1 cellular context compared by ENCODE assay signal in the genomic region with DNA sequence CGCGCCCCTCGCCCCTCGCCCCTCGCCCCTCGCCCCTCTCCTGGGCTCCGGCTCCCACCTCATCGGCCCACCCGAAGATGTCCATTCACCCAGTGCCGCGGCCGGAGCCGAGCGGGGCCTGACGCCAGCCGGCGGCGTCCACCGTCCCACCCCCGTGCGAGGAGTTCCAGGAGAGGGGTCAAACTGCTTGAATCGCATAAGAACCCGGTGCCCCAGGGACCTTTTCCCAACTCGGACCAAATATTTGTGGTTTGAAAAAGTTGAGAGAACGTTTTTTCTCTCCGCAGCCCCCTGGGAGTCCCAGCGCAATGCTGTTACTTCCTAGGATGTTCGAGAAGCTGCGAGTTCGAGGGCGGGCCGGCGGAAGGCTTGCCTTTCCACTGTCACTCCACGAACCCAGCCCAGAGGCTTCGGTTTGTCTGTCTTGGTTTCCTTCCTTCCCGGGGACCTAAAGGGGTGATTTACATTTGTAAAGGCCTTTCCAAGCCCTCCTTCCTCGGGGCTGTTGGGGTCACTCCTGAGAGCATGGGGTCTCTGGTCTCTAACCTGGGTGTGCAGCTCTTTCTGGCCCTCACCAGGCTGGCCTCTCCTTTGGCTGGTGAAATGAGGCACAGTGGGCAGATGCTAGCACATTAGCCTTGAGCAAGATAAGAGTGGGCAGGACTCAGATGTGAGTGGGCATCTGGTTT.
TF ChIP-seq lines count a peak whose summit lies in the region.

No MANE protein-coding gene starts in this region.

TF ChIP-seq in H1, 55 proteins besides CTCF, POLR2A, EP300 and RAD21:
- TF ChIP-seq KDM1A (IDR thresholded peaks at IDR 0.05; ENCODE audit: borderline replicate concordance, low read length) (no peak), SP2 (IDR thresholded peaks at IDR 0.05; ENCODE audit: low read length) (no peak), POLR2AphosphoS5 (IDR thresholded peaks at IDR 0.05; ENCODE audit: low read depth, low read length) (no peak), MAFK (IDR thresholded peaks at IDR 0.05; ENCODE audit: low read depth, low read length) (no peak), SIRT6 (IDR thresholded peaks at IDR 0.05; ENCODE audit: low read length) (no peak), NANOG (IDR thresholded peaks at IDR 0.05; ENCODE audit: insufficient read depth, low read depth, low read length, poor library complexity, severe bottlenecking) (no peak), CHD2 (IDR thresholded peaks at IDR 0.05; ENCODE audit: low read length) (no peak), GABPA (IDR thresholded peaks at IDR 0.05; ENCODE audit: borderline replicate concordance, insufficient read depth, low read length) (no peak), BRCA1 (IDR thresholded peaks at IDR 0.05; ENCODE audit: low read depth, low read length) (no peak), SP1 (IDR thresholded peaks at IDR 0.05; ENCODE audit: low read depth, low read length) (no peak), RFX5 (IDR thresholded peaks at IDR 0.05; ENCODE audit: borderline replicate concordance, low read depth, low read length) (no peak), CTBP2 (IDR thresholded peaks at IDR 0.05; ENCODE audit: borderline replicate concordance, insufficient read depth, insufficient read length, low read length) (no peak), BCL11A (IDR thresholded peaks at IDR 0.05; ENCODE audit: low read depth in 2 of 2, low read length in 2 of 2) (no peak)
- TF ChIP-seq, protein P1, sequence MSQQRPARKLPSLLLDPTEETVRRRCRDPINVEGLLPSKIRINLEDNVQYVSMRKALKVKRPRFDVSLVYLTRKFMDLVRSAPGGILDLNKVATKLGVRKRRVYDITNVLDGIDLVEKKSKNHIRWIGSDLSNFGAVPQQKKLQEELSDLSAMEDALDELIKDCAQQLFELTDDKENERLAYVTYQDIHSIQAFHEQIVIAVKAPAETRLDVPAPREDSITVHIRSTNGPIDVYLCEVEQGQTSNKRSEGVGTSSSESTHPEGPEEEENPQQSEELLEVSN (IDR thresholded peaks at IDR 0.05): no peak
- TF ChIP-seq, protein P2, sequence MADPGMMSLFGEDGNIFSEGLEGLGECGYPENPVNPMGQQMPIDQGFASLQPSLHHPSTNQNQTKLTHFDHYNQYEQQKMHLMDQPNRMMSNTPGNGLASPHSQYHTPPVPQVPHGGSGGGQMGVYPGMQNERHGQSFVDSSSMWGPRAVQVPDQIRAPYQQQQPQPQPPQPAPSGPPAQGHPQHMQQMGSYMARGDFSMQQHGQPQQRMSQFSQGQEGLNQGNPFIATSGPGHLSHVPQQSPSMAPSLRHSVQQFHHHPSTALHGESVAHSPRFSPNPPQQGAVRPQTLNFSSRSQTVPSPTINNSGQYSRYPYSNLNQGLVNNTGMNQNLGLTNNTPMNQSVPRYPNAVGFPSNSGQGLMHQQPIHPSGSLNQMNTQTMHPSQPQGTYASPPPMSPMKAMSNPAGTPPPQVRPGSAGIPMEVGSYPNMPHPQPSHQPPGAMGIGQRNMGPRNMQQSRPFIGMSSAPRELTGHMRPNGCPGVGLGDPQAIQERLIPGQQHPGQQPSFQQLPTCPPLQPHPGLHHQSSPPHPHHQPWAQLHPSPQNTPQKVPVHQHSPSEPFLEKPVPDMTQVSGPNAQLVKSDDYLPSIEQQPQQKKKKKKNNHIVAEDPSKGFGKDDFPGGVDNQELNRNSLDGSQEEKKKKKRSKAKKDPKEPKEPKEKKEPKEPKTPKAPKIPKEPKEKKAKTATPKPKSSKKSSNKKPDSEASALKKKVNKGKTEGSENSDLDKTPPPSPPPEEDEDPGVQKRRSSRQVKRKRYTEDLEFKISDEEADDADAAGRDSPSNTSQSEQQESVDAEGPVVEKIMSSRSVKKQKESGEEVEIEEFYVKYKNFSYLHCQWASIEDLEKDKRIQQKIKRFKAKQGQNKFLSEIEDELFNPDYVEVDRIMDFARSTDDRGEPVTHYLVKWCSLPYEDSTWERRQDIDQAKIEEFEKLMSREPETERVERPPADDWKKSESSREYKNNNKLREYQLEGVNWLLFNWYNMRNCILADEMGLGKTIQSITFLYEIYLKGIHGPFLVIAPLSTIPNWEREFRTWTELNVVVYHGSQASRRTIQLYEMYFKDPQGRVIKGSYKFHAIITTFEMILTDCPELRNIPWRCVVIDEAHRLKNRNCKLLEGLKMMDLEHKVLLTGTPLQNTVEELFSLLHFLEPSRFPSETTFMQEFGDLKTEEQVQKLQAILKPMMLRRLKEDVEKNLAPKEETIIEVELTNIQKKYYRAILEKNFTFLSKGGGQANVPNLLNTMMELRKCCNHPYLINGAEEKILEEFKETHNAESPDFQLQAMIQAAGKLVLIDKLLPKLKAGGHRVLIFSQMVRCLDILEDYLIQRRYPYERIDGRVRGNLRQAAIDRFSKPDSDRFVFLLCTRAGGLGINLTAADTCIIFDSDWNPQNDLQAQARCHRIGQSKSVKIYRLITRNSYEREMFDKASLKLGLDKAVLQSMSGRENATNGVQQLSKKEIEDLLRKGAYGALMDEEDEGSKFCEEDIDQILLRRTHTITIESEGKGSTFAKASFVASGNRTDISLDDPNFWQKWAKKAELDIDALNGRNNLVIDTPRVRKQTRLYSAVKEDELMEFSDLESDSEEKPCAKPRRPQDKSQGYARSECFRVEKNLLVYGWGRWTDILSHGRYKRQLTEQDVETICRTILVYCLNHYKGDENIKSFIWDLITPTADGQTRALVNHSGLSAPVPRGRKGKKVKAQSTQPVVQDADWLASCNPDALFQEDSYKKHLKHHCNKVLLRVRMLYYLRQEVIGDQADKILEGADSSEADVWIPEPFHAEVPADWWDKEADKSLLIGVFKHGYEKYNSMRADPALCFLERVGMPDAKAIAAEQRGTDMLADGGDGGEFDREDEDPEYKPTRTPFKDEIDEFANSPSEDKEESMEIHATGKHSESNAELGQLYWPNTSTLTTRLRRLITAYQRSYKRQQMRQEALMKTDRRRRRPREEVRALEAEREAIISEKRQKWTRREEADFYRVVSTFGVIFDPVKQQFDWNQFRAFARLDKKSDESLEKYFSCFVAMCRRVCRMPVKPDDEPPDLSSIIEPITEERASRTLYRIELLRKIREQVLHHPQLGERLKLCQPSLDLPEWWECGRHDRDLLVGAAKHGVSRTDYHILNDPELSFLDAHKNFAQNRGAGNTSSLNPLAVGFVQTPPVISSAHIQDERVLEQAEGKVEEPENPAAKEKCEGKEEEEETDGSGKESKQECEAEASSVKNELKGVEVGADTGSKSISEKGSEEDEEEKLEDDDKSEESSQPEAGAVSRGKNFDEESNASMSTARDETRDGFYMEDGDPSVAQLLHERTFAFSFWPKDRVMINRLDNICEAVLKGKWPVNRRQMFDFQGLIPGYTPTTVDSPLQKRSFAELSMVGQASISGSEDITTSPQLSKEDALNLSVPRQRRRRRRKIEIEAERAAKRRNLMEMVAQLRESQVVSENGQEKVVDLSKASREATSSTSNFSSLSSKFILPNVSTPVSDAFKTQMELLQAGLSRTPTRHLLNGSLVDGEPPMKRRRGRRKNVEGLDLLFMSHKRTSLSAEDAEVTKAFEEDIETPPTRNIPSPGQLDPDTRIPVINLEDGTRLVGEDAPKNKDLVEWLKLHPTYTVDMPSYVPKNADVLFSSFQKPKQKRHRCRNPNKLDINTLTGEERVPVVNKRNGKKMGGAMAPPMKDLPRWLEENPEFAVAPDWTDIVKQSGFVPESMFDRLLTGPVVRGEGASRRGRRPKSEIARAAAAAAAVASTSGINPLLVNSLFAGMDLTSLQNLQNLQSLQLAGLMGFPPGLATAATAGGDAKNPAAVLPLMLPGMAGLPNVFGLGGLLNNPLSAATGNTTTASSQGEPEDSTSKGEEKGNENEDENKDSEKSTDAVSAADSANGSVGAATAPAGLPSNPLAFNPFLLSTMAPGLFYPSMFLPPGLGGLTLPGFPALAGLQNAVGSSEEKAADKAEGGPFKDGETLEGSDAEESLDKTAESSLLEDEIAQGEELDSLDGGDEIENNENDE (IDR thresholded peaks at IDR 0.05; ENCODE audit: insufficient replicate concordance, low read length): no peak
- TF ChIP-seq, protein P3, sequence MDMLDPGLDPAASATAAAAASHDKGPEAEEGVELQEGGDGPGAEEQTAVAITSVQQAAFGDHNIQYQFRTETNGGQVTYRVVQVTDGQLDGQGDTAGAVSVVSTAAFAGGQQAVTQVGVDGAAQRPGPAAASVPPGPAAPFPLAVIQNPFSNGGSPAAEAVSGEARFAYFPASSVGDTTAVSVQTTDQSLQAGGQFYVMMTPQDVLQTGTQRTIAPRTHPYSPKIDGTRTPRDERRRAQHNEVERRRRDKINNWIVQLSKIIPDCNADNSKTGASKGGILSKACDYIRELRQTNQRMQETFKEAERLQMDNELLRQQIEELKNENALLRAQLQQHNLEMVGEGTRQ (IDR thresholded peaks at IDR 0.05; ENCODE audit: low read length): no peak
- TF ChIP-seq, protein P4, sequence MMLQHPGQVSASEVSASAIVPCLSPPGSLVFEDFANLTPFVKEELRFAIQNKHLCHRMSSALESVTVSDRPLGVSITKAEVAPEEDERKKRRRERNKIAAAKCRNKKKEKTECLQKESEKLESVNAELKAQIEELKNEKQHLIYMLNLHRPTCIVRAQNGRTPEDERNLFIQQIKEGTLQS (IDR thresholded peaks at IDR 0.05; ENCODE audit: insufficient read depth, low read depth, low read length): no peak
